In genomic region chr19:47512948-47513319, GRCh38 we compare ENCODE assay signal across 9 cellular contexts. TPM values are rescaled to one million over a fixed set of nuclear protein-coding genes. Genes with fewer than 3 reads are reported as not detected.
A peak's percentile ranks its signal among the peaks of the same experiment; 100 is the strongest.
DNase-seq lines count a peak whose midpoint lies in the region; ATAC-seq, FAIRE-seq and TF ChIP-seq lines count a peak whose summit lies in the region.
"Had no signal": no experiment of that assay in that cellular context is flagged by ENCODE, and none has a peak within 500 bp of the region (broad histone marks: within the 10 kb centered on the region; RNA-seq: fewer than 3 reads in every experiment).

No MANE protein-coding gene starts in this region.

- peak overlapping the region; percentile 92 for H3K9ac ChIP-seq in HepG2 (ENCODE audit: insufficient read depth, low read depth, low read length)

- H3K27ac ChIP-seq in HepG2 (ENCODE audit: extremely low read length, insufficient read depth, low read length) (peak overlapping the region; percentile 49), thoracic aorta (peak overlapping the region; percentile 7 to 88)

- H3K27me3 ChIP-seq in HepG2 (ENCODE audit: control insufficient read depth in 1 of 2, insufficient read depth in 2 of 2, low read length in 2 of 2): no peaks in the 10 kb centered on the region; a peak in 1 of 5 replicates
- H3K27me3 ChIP-seq in thoracic aorta (replicated peaks; ENCODE audit: insufficient read depth): no peaks in the 10 kb centered on the region

- H3K27me3 Mint-ChIP-seq in activated T-cell treated with anti-CD3 and anti-CD28 coated beads, Interleukin-2, amount 50 U/mL, for 24 hours: no peaks in the 10 kb centered on the region
- H3K27me3 Mint-ChIP-seq in activated naive CD8-positive, alpha-beta T cell treated with anti-CD3 and anti-CD28 coated beads, Interleukin-2, amount 50 U/mL, for 24 hours: no peaks in the 10 kb centered on the region

- peak overlapping the region; percentile 93 to 99 (median 98) for H3K4me3 ChIP-seq in HepG2 (replicated peaks in 1 of 3; ENCODE audit: insufficient read depth in 1 of 3, low read depth in 2 of 3, low read length in 3 of 3)
- H3K4me3 ChIP-seq in thoracic aorta: peak overlapping the region; percentile 87

- H3K4me3 Mint-ChIP-seq in activated T-cell treated with anti-CD3 and anti-CD28 coated beads, Interleukin-2, amount 50 U/mL, for 24 hours: peak overlapping the region; percentile 98
- H3K4me3 Mint-ChIP-seq in activated naive CD8-positive, alpha-beta T cell treated with anti-CD3 and anti-CD28 coated beads, Interleukin-2, amount 50 U/mL, for 24 hours: peak overlapping the region; percentile 97

- TF ChIP-seq CTCF in HepG2 (CRISPR knock-in tag; IDR thresholded peaks at IDR 0.05): no peak
- TF ChIP-seq CTCF in thoracic aorta (IDR thresholded peaks at IDR 0.05): no peak

- peaks cover 75% of the 10 kb centered on the region for H3K4me1 Mint-ChIP-seq in activated T-cell treated with anti-CD3 and anti-CD28 coated beads, Interleukin-2, amount 50 U/mL, for 24 hours (ENCODE audit: low read depth)
- H3K4me1 Mint-ChIP-seq in activated naive CD8-positive, alpha-beta T cell treated with anti-CD3 and anti-CD28 coated beads, Interleukin-2, amount 50 U/mL, for 24 hours: peaks cover 70% of the 10 kb centered on the region

- in situ Hi-C loops in HepG2 (cut with HindIII; ENCODE audit: extremely low pct_ligation_motif_present, low pct_unique_long_range_greater_than_20kb): no loop called here

- H3K36me3 ChIP-seq in HepG2 (replicated peaks in 1 of 2; ENCODE audit: control insufficient read depth in 1 of 2, insufficient read depth in 2 of 2, low read length in 2 of 2) (peaks cover 0 to 3% of the 10 kb centered on the region in 2 experiments; a peak in 1 of 5 replicates), thoracic aorta (no peaks in the 10 kb centered on the region)

- BruUV-seq in HepG2 (replicated peaks; lab: Mats Ljungman, UMichigan): no TSS peak

- intact Hi-C loops in HepG2 (cut with micrococcal nuclease; ENCODE audit: unreplicated experiment): loop anchor here (2.0 kb wide), 1 partner anchor 186 kb away; no protein-coding TSS in a partner anchor

- peaks cover 56% of the 10 kb centered on the region for H3K79me2 ChIP-seq in HepG2 (ENCODE audit: insufficient read depth, low read length)

- peaks cover 26% of the 10 kb centered on the region for H3K36me3 Mint-ChIP-seq in activated T-cell treated with anti-CD3 and anti-CD28 coated beads, Interleukin-2, amount 50 U/mL, for 24 hours (ENCODE audit: low read depth)
- H3K36me3 Mint-ChIP-seq in activated naive CD8-positive, alpha-beta T cell treated with anti-CD3 and anti-CD28 coated beads, Interleukin-2, amount 50 U/mL, for 24 hours (ENCODE audit: low read depth): peaks cover 5% of the 10 kb centered on the region

- ATAC-seq in activated naive CD8-positive, alpha-beta T cell treated with anti-CD3 and anti-CD28 coated beads, Interleukin-2, amount 50 U/mL, for 24 hours: no peak
- peak; percentile 8 for ATAC-seq in HepG2
- ATAC-seq in thoracic aorta (ENCODE audit: insufficient number of reproducible peaks, low FRiP score, low read depth): no peak
- no peak for ATAC-seq in GM18511 (IDR thresholded peaks at IDR 0.05; ENCODE audit: unreplicated experiment)

- H4K20me1 ChIP-seq in HepG2 (ENCODE audit: insufficient read depth, low read length): no peaks in the 10 kb centered on the region

- peak overlapping the region; percentile 99 for H3K27ac Mint-ChIP-seq in activated T-cell treated with anti-CD3 and anti-CD28 coated beads, Interleukin-2, amount 50 U/mL, for 24 hours
- peak overlapping the region; percentile 96 for H3K27ac Mint-ChIP-seq in activated naive CD8-positive, alpha-beta T cell treated with anti-CD3 and anti-CD28 coated beads, Interleukin-2, amount 50 U/mL, for 24 hours

- H3K9me3 Mint-ChIP-seq in activated T-cell treated with anti-CD3 and anti-CD28 coated beads, Interleukin-2, amount 50 U/mL, for 24 hours: no peaks in the 10 kb centered on the region
- H3K9me3 Mint-ChIP-seq in activated naive CD8-positive, alpha-beta T cell treated with anti-CD3 and anti-CD28 coated beads, Interleukin-2, amount 50 U/mL, for 24 hours: no peaks in the 10 kb centered on the region

- 4% methylated on average over 8 of the region's 8 CpGs for WGBS in HepG2 (ENCODE audit: low lambda C conversion rate)

- CTCF ChIA-PET in HepG2 (lab: Yijun Ruan, JAX; ENCODE audit: low intra/inter-chr PET ratio, low total read pairs): no interaction called here

- H3K4me1 ChIP-seq in HepG2 (ENCODE audit: insufficient read depth, low read length) (peaks cover 29% of the 10 kb centered on the region), thoracic aorta (ENCODE audit: control insufficient read depth in 1 of 2, low read depth in 2 of 2) (peaks cover 50 to 68% of the 10 kb centered on the region in 2 donors)

- POLR2A ChIA-PET in HepG2 (lab: Yijun Ruan, JAX): interaction anchor here (1.2 to 1.7 kb wide), 3 partner anchors 8 to 111 kb away, joined by 3 to 4 read pairs (median 4); no protein-coding TSS in a partner anchor

- no peak overlapping the region for H2AFZ ChIP-seq in HepG2 (ENCODE audit: low read length)

- no peak for DNase-seq in activated T-cell treated with anti-CD3 and anti-CD28 coated beads, Interleukin-2, amount 50 U/mL, for 24 hours
- DNase-seq in activated T-cell treated with anti-CD3 and anti-CD28 coated beads for 4 hours (no peak), HepG2 (ENCODE audit: low spot score) (no peak), thoracic aorta (ENCODE audit: low spot score) (no peak), kidney glomerular epithelial cell (lab: John Stamatoyannopoulos, UW) (no peak), NCI-H2081 (lab: John Stamatoyannopoulos, UW) (no peak)
- no peak for DNase-seq in activated naive CD8-positive, alpha-beta T cell treated with anti-CD3 and anti-CD28 coated beads, Interleukin-2, amount 50 U/mL, for 24 hours
- DNase-seq: NCI-H1092 treated with DMSO at 0.1 percent for 48 hours had no signal

- TF ChIP-seq POLR2A in HepG2 (IDR thresholded peaks at IDR 0.05; ENCODE audit: insufficient read depth in 1 of 2, low read depth in 2 of 2, low read length in 2 of 2): no peak

- peak overlapping the region; percentile 90 for H3K4me2 ChIP-seq in HepG2 (ENCODE audit: low read depth, low read length)

- no peak for TF ChIP-seq RAD21 in HepG2 (CRISPR knock-in tag; IDR thresholded peaks at IDR 0.05)

- no peak for FAIRE-seq in HepG2 (lab: Jason Lieb, UNC)

- TF ChIP-seq EP300 in HepG2 (IDR thresholded peaks at IDR 0.05; ENCODE audit: low read depth in 2 of 2, low read length in 2 of 2) (no peak), HepG2 (CRISPR knock-in tag; IDR thresholded peaks at IDR 0.05; ENCODE audit: borderline replicate concordance) (no peak)

- no peaks in the 10 kb centered on the region for H3K9me3 ChIP-seq in HepG2 (ENCODE audit: low read length)
- H3K9me3 ChIP-seq in thoracic aorta: no peaks in the 10 kb centered on the region

RNA-seq across cellular contexts. Expression of gene NAPA, which starts 1.9 kb away (rescaled TPM):
- total RNA-seq in HepG2 (2016; rRNA removed; fragmentation: Illumina TruSeq; extraction: Trizol) (32.6 and 36.5 TPM in 2 replicates), thoracic aorta (100 to 1,000 TPM; 107 to 147 TPM)
- total RNA-seq in HepG2 (2016; cell fraction: cytosol; rRNA removed; fragmentation: Illumina TruSeq; extraction: Trizol; ENCODE audit: low read depth): 10.7 and 16.6 TPM in 2 replicates
- 32.5 and 33.2 TPM in 2 replicates for total RNA-seq in HepG2 (2016; cell fraction: insoluble cytoplasmic fraction; rRNA removed; fragmentation: Illumina TruSeq; extraction: Trizol)
- 17.7 and 25.0 TPM in 2 replicates for total RNA-seq in HepG2 (2016; cell fraction: membrane; rRNA removed; fragmentation: Illumina TruSeq; extraction: Trizol)
- 19.1 and 19.4 TPM in 2 replicates for total RNA-seq in HepG2 (2016; cell fraction: nucleus; rRNA removed; fragmentation: Illumina TruSeq; extraction: Trizol)
- 65.9 and 74.4 TPM in 2 replicates for polyA plus RNA-seq in HepG2 (2011; rRNA removed)
- 50.7 and 64.2 TPM in 2 replicates for polyA plus RNA-seq in HepG2 (2011; cell fraction: cytosol; rRNA removed)
- 64.5 and 68.0 TPM in 2 replicates for polyA plus RNA-seq in HepG2 (2011; cell fraction: nucleus; rRNA removed)
- 39.7 and 50.3 TPM in 2 replicates for polyA plus RNA-seq in HepG2 (2012)
- polyA plus RNA-seq in HepG2 (2016; cell fraction: cytosol; fragmentation: Illumina TruSeq; extraction: Trizol; ENCODE audit: low read depth): 18.1 and 25.6 TPM in 2 replicates
- polyA plus RNA-seq in HepG2 (2016; cell fraction: insoluble cytoplasmic fraction; fragmentation: Illumina TruSeq; extraction: Trizol; ENCODE audit: low read depth): 52.2 and 60.3 TPM in 2 replicates
- polyA plus RNA-seq in HepG2 (2016; cell fraction: membrane; fragmentation: Illumina TruSeq; extraction: Trizol; ENCODE audit: low read depth): 32.1 and 34.6 TPM in 2 replicates
- polyA plus RNA-seq in HepG2 (2016; cell fraction: nucleus; fragmentation: Illumina TruSeq; extraction: Trizol; ENCODE audit: insufficient read depth, low read depth): 41.7 and 44.1 TPM in 2 replicates
- polyA minus RNA-seq in HepG2 (2011; rRNA and poly(A)+ RNA removed; ENCODE audit: low replicate concordance): 73.3 and 108 TPM in 2 replicates
- polyA minus RNA-seq in HepG2 (2011; cell fraction: cytosol; rRNA and poly(A)+ RNA removed): 36.3 and 43.3 TPM in 2 replicates
- 20.6 and 26.2 TPM in 2 replicates for polyA minus RNA-seq in HepG2 (2011; cell fraction: nucleus; rRNA and poly(A)+ RNA removed)

RNA-seq across cellular contexts. Expression of gene KPTN, which starts 28.9 kb away (rescaled TPM):
- 8.4 and 9.1 TPM in 2 replicates for total RNA-seq in HepG2 (2016; rRNA removed; fragmentation: Illumina TruSeq; extraction: Trizol)
- total RNA-seq in HepG2 (2016; cell fraction: cytosol; rRNA removed; fragmentation: Illumina TruSeq; extraction: Trizol; ENCODE audit: low read depth): 2.8 and 3.3 TPM in 2 replicates
- total RNA-seq in HepG2 (2016; cell fraction: insoluble cytoplasmic fraction; rRNA removed; fragmentation: Illumina TruSeq; extraction: Trizol): 8.2 and 10.6 TPM in 2 replicates
- 4.2 and 6.5 TPM in 2 replicates for total RNA-seq in HepG2 (2016; cell fraction: membrane; rRNA removed; fragmentation: Illumina TruSeq; extraction: Trizol)
- 9.8 and 13.4 TPM in 2 replicates for total RNA-seq in HepG2 (2016; cell fraction: nucleus; rRNA removed; fragmentation: Illumina TruSeq; extraction: Trizol)
- polyA plus RNA-seq in HepG2 (2011; rRNA removed): 13.3 and 17.6 TPM in 2 replicates
- 8.3 and 11.4 TPM in 2 replicates for polyA plus RNA-seq in HepG2 (2011; cell fraction: cytosol; rRNA removed)
- polyA plus RNA-seq in HepG2 (2011; cell fraction: nucleus; rRNA removed): 48.6 and 50.4 TPM in 2 replicates
- 9.8 and 14.4 TPM in 2 replicates for polyA plus RNA-seq in HepG2 (2012)
- polyA plus RNA-seq in HepG2 (2016; cell fraction: cytosol; fragmentation: Illumina TruSeq; extraction: Trizol; ENCODE audit: low read depth): 4.3 and 5.1 TPM in 2 replicates
- 14.4 and 17.5 TPM in 2 replicates for polyA plus RNA-seq in HepG2 (2016; cell fraction: insoluble cytoplasmic fraction; fragmentation: Illumina TruSeq; extraction: Trizol; ENCODE audit: low read depth)
- polyA plus RNA-seq in HepG2 (2016; cell fraction: membrane; fragmentation: Illumina TruSeq; extraction: Trizol; ENCODE audit: low read depth): 5.2 and 7.2 TPM in 2 replicates
- 29.6 and 30.0 TPM in 2 replicates for polyA plus RNA-seq in HepG2 (2016; cell fraction: nucleus; fragmentation: Illumina TruSeq; extraction: Trizol; ENCODE audit: insufficient read depth, low read depth)
- polyA minus RNA-seq in HepG2 (2011; rRNA and poly(A)+ RNA removed; ENCODE audit: low replicate concordance): 8.3 and 15.8 TPM in 2 replicates
- polyA minus RNA-seq in HepG2 (2011; cell fraction: cytosol; rRNA and poly(A)+ RNA removed): 5.2 TPM in 2 replicates
- polyA minus RNA-seq in HepG2 (2011; cell fraction: nucleus; rRNA and poly(A)+ RNA removed): 3.2 and 5.5 TPM in 2 replicates
- 1 to 10 TPM in 1 of 2 donors, under 1 TPM in 1; 0.95 to 1.2 TPM for total RNA-seq in thoracic aorta

RNA-seq across cellular contexts. Expression of gene SLC8A2, which starts 41.2 kb away (rescaled TPM):
- total RNA-seq in HepG2 (2016; rRNA removed; fragmentation: Illumina TruSeq; extraction: Trizol): 0.02 TPM in 1 of 2 replicates, not detected in the other
- not detected in 2 replicates for total RNA-seq in HepG2 (2016; cell fraction: cytosol; rRNA removed; fragmentation: Illumina TruSeq; extraction: Trizol; ENCODE audit: low read depth)
- not detected in 2 replicates for total RNA-seq in HepG2 (2016; cell fraction: insoluble cytoplasmic fraction; rRNA removed; fragmentation: Illumina TruSeq; extraction: Trizol)
- total RNA-seq in HepG2 (2016; cell fraction: membrane; rRNA removed; fragmentation: Illumina TruSeq; extraction: Trizol): not detected in 2 replicates
- not detected in 2 replicates for total RNA-seq in HepG2 (2016; cell fraction: nucleus; rRNA removed; fragmentation: Illumina TruSeq; extraction: Trizol)
- polyA plus RNA-seq in HepG2 (2011; rRNA removed): 0.09 TPM in 1 of 2 replicates, not detected in the other
- polyA plus RNA-seq in HepG2 (2011; cell fraction: cytosol; rRNA removed): 0.09 and 0.12 TPM in 2 replicates
- 0.19 and 0.51 TPM in 2 replicates for polyA plus RNA-seq in HepG2 (2011; cell fraction: nucleus; rRNA removed)
- 0.07 TPM in 1 of 2 replicates, not detected in the other for polyA plus RNA-seq in HepG2 (2012)
- not detected in 2 replicates for polyA plus RNA-seq in HepG2 (2016; cell fraction: cytosol; fragmentation: Illumina TruSeq; extraction: Trizol; ENCODE audit: low read depth)
- not detected in 2 replicates for polyA plus RNA-seq in HepG2 (2016; cell fraction: insoluble cytoplasmic fraction; fragmentation: Illumina TruSeq; extraction: Trizol; ENCODE audit: low read depth)
- not detected in 2 replicates for polyA plus RNA-seq in HepG2 (2016; cell fraction: membrane; fragmentation: Illumina TruSeq; extraction: Trizol; ENCODE audit: low read depth)
- not detected in 2 replicates for polyA plus RNA-seq in HepG2 (2016; cell fraction: nucleus; fragmentation: Illumina TruSeq; extraction: Trizol; ENCODE audit: insufficient read depth, low read depth)
- polyA minus RNA-seq in HepG2 (2011; rRNA and poly(A)+ RNA removed; ENCODE audit: low replicate concordance): 0.78 TPM in 1 of 2 replicates, not detected in the other
- polyA minus RNA-seq in HepG2 (2011; cell fraction: cytosol; rRNA and poly(A)+ RNA removed): not detected in 2 replicates
- polyA minus RNA-seq in HepG2 (2011; cell fraction: nucleus; rRNA and poly(A)+ RNA removed): not detected in 2 replicates
- under 1 TPM in 1 of 2 donors, not detected in 1; 0.28 TPM for total RNA-seq in thoracic aorta
